ENCODE assay signal across 20 cellular contexts in genomic region chr9:126456396-126456795, GRCh38.
DNase-seq lines count a peak whose midpoint lies in the region; ATAC-seq and TF ChIP-seq lines count a peak whose summit lies in the region.
"Had no signal": no experiment of that assay in that cellular context is flagged by ENCODE, and none has a peak within 500 bp of the region (broad histone marks: within the 10 kb centered on the region; RNA-seq: fewer than 3 reads in every experiment).

No MANE protein-coding gene starts in this region.

- ATAC-seq in activated CD8-positive, alpha-beta memory T cell treated with anti-CD3 and anti-CD28 coated beads, Interleukin-2, amount 10 ng/mL, durations not matched to agents 7 days and 5 days = no peak
- no peak for ATAC-seq in stimulated activated effector memory CD8-positive, alpha-beta T cell treated with anti-CD3 and anti-CD28 coated beads, Interleukin-12 subunit alpha, Interleukin-12 subunit beta, amount 100 ng/mL, for 72 hours
- ATAC-seq in GM21381 (IDR thresholded peaks at IDR 0.05; ENCODE audit: unreplicated experiment) (no peak), HG03439 (IDR thresholded peaks at IDR 0.05; ENCODE audit: unreplicated experiment) (no peak), HG02884 (IDR thresholded peaks at IDR 0.05; ENCODE audit: unreplicated experiment) (no peak)
- ATAC-seq: K562 had no signal

- no peak for TF ChIP-seq CTCF in coronary artery (IDR thresholded peaks at IDR 0.05)

- no peaks in the 10 kb centered on the region for H3K27me3 Mint-ChIP-seq in activated CD8-positive, alpha-beta memory T cell treated with anti-CD3 and anti-CD28 coated beads, Interleukin-2, amount 10 ng/mL, durations not matched to agents 7 days and 5 days
- H3K27me3 Mint-ChIP-seq: CD4-positive, alpha-beta T cell had no signal

- no peak overlapping the region for H3K27ac Mint-ChIP-seq in activated CD8-positive, alpha-beta memory T cell treated with anti-CD3 and anti-CD28 coated beads, Interleukin-2, amount 10 ng/mL, durations not matched to agents 7 days and 5 days
- peak overlapping the region; percentile 29 for H3K27ac Mint-ChIP-seq in stimulated activated effector memory CD8-positive, alpha-beta T cell treated with anti-CD3 and anti-CD28 coated beads, Interleukin-12 subunit alpha, Interleukin-12 subunit beta, amount 100 ng/mL, for 72 hours
- H3K27ac Mint-ChIP-seq: CD4-positive, alpha-beta T cell had no signal

- H3K27ac ChIP-seq in coronary artery = no peak overlapping the region
- H3K27ac ChIP-seq: 22Rv1 had no signal

- no peak overlapping the region for H3K4me3 ChIP-seq in coronary artery
- H3K4me3 ChIP-seq: HAP-1, K562 had no signal

- peaks cover 18% of the 10 kb centered on the region for H3K4me1 Mint-ChIP-seq in activated CD8-positive, alpha-beta memory T cell treated with anti-CD3 and anti-CD28 coated beads, Interleukin-2, amount 10 ng/mL, durations not matched to agents 7 days and 5 days
- H3K4me1 Mint-ChIP-seq in stimulated activated effector memory CD8-positive, alpha-beta T cell treated with anti-CD3 and anti-CD28 coated beads, Interleukin-12 subunit alpha, Interleukin-12 subunit beta, amount 100 ng/mL, for 72 hours = peaks cover 37% of the 10 kb centered on the region

- peaks cover 9% of the 10 kb centered on the region for H3K36me3 Mint-ChIP-seq in activated CD8-positive, alpha-beta memory T cell treated with anti-CD3 and anti-CD28 coated beads, Interleukin-2, amount 10 ng/mL, durations not matched to agents 7 days and 5 days
- peaks cover 13% of the 10 kb centered on the region for H3K36me3 Mint-ChIP-seq in stimulated activated effector memory CD8-positive, alpha-beta T cell treated with anti-CD3 and anti-CD28 coated beads, Interleukin-12 subunit alpha, Interleukin-12 subunit beta, amount 100 ng/mL, for 72 hours

- H3K4me3 Mint-ChIP-seq in activated CD8-positive, alpha-beta memory T cell treated with anti-CD3 and anti-CD28 coated beads, Interleukin-2, amount 10 ng/mL, durations not matched to agents 7 days and 5 days = no peak overlapping the region
- H3K4me3 Mint-ChIP-seq in stimulated activated effector memory CD8-positive, alpha-beta T cell treated with anti-CD3 and anti-CD28 coated beads, Interleukin-12 subunit alpha, Interleukin-12 subunit beta, amount 100 ng/mL, for 72 hours = no peak overlapping the region
- H3K4me3 Mint-ChIP-seq: CD4-positive, alpha-beta T cell had no signal

- H3K9me3 Mint-ChIP-seq in activated CD8-positive, alpha-beta memory T cell treated with anti-CD3 and anti-CD28 coated beads, Interleukin-2, amount 10 ng/mL, durations not matched to agents 7 days and 5 days (ENCODE audit: low read depth) = no peaks in the 10 kb centered on the region
- no peaks in the 10 kb centered on the region for H3K9me3 Mint-ChIP-seq in stimulated activated effector memory CD8-positive, alpha-beta T cell treated with anti-CD3 and anti-CD28 coated beads, Interleukin-12 subunit alpha, Interleukin-12 subunit beta, amount 100 ng/mL, for 72 hours
- H3K9me3 Mint-ChIP-seq: CD4-positive, alpha-beta T cell had no signal

- CTCF ChIA-PET in activated CD8-positive, alpha-beta memory T cell treated with anti-CD3 and anti-CD28 coated beads, Interleukin-2, amount 10 ng/mL, durations not matched to agents 7 days and 5 days (lab: Charles Lee) = interaction anchor here (0.9 to 1.0 kb wide), 2 partner anchors 35 to 42 kb away, joined by 3 read pairs; no protein-coding TSS in a partner anchor

- DNase-seq in activated CD8-positive, alpha-beta memory T cell treated with anti-CD3 and anti-CD28 coated beads, Interleukin-2, amount 50 U/mL, for 48 hours = peak; percentile 8
- no peak for DNase-seq in activated CD8-positive, alpha-beta memory T cell treated with anti-CD3 and anti-CD28 coated beads, Interleukin-2, amount 10 ng/mL, durations not matched to agents 7 days and 5 days
- DNase-seq in coronary artery (ENCODE audit: low spot score) (peak; percentile 19), iris pigment epithelial cell (ENCODE audit: low read depth) (peak; percentile 14)
- no peak for DNase-seq in stimulated activated effector memory CD8-positive, alpha-beta T cell treated with anti-CD3 and anti-CD28 coated beads, Interleukin-12 subunit alpha, Interleukin-12 subunit beta, amount 100 ng/mL, for 72 hours (ENCODE audit: low spot score in 2 of 2)
- DNase-seq: BE2C, Calu3, DMS53, NCI-H1436, NCI-H2029 treated with DMSO at 0.1 percent for 48 hours, NCI-H748 treated with DMSO at 0.1 percent for 48 hours, OCI-M1, RPMI8226 had no signal

Comparison
In these comparisons a context has a peak if more than half of its experiments do, and no peak if none do; other contexts are left out.
1. DNase-seq: peak in activated CD8-positive, alpha-beta memory T cell treated with anti-CD3 and anti-CD28 coated beads, Interleukin-2, amount 50 U/mL, for 48 hours (single experiment), coronary artery (single experiment) and iris pigment epithelial cell (single experiment); none in activated CD8-positive, alpha-beta memory T cell treated with anti-CD3 and anti-CD28 coated beads, Interleukin-2, amount 10 ng/mL, durations not matched to agents 7 days and 5 days (single experiment) and stimulated activated effector memory CD8-positive, alpha-beta T cell treated with anti-CD3 and anti-CD28 coated beads, Interleukin-12 subunit alpha, Interleukin-12 subunit beta, amount 100 ng/mL, for 72 hours (0 of 2).